In genomic region chr9:36328798-36329411, GRCh38 we compare ENCODE assay signal across 1 cellular context.
A peak's percentile ranks its signal among the peaks of the same experiment; 100 is the strongest.
TF ChIP-seq lines count a peak whose summit lies in the region.

No MANE protein-coding gene starts in this region.

TF ChIP-seq in HepG2, 621 proteins besides CTCF, POLR2A, EP300 and RAD21 (continued from another document):
- TF ChIP-seq ZBTB49 (CRISPR knock-in tag; IDR thresholded peaks at IDR 0.05; ENCODE audit: borderline replicate concordance): no peak
- TF ChIP-seq ZFP91 (CRISPR knock-in tag; IDR thresholded peaks at IDR 0.05; ENCODE audit: borderline replicate concordance): no peak
- no peak for TF ChIP-seq ZNF251 (CRISPR knock-in tag; IDR thresholded peaks at IDR 0.05)
- TF ChIP-seq KAT7 (CRISPR knock-in tag; IDR thresholded peaks at IDR 0.05; ENCODE audit: borderline replicate concordance): no peak
- 0 out of 2 replicates have a peak, but pooled peaks have one; percentile 12 for TF ChIP-seq SAP130 (CRISPR knock-in tag; IDR thresholded peaks at IDR 0.05; ENCODE audit: low read depth)
- no peak for TF ChIP-seq FOXP4 (CRISPR knock-in tag; IDR thresholded peaks at IDR 0.05)
- TF ChIP-seq ZNF34 (CRISPR knock-in tag; IDR thresholded peaks at IDR 0.05; ENCODE audit: borderline replicate concordance): no peak
- no peak for TF ChIP-seq ZNF569 (CRISPR knock-in tag; IDR thresholded peaks at IDR 0.05; ENCODE audit: borderline replicate concordance)
- no peak for TF ChIP-seq NR2F2 (IDR thresholded peaks at IDR 0.05; ENCODE audit: borderline replicate concordance, low read depth)
- no peak for TF ChIP-seq TRIM22 (IDR thresholded peaks at IDR 0.05)
- no peak for TF ChIP-seq ZNF180 (CRISPR knock-in tag; IDR thresholded peaks at IDR 0.05; ENCODE audit: borderline replicate concordance, low read depth)
- TF ChIP-seq REXO4 (CRISPR knock-in tag; IDR thresholded peaks at IDR 0.05; ENCODE audit: borderline replicate concordance): no peak
